18 cellular contexts compared by ENCODE assay signal in the genomic region with DNA sequence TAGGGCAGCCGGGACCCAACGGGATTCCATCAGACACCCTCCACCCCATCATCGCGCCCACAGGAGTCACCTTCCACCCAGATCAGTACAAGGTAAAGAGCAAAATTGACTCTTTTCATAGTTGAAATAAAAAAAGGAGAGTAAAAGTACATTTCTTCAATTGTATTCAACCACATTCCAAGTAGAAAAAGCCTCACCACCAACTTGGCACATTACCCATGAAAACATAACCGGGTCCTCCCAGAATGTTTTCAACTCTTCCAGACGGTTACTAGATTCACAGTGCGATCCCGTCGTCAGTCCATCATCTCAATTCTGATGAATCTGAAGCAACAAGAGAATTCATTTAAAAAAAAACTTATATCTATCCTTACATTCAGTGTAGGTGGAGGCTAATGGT.
DNase-seq lines count a peak whose midpoint lies in the region; ATAC-seq and TF ChIP-seq lines count a peak whose summit lies in the region.
"Had no signal": no experiment of that assay in that cellular context is flagged by ENCODE, and none has a peak within 500 bp of the region (broad histone marks: within the 10 kb centered on the region; RNA-seq: fewer than 3 reads in every experiment).

No MANE protein-coding gene starts in this region.

- peak overlapping the region in 2 of 3 experiments; percentile 44 to 52 for H3K27ac Mint-ChIP-seq in nephron

- no peak for TF ChIP-seq CTCF in ascending aorta (IDR thresholded peaks at IDR 0.05)
- no peak for TF ChIP-seq CTCF in coronary artery (IDR thresholded peaks at IDR 0.05)
- no peak for TF ChIP-seq CTCF in nephron (IDR thresholded peaks at IDR 0.05; ENCODE audit: unreplicated experiment in 3 of 3)
- no peak for TF ChIP-seq CTCF in thoracic aorta (IDR thresholded peaks at IDR 0.05)

- peaks cover 4 to 15% of the 10 kb centered on the region in 2 donors for H3K4me1 ChIP-seq in ascending aorta
- peaks cover 16 to 54% of the 10 kb centered on the region in 2 donors for H3K4me1 ChIP-seq in thoracic aorta (ENCODE audit: control insufficient read depth in 1 of 2, low read depth in 2 of 2)
- H3K4me1 ChIP-seq: A549, BLaER1 had no signal

- peaks cover 88% of the 10 kb centered on the region for H3K36me3 Mint-ChIP-seq in nephron (ENCODE audit: low read depth)
- H3K36me3 Mint-ChIP-seq: CD4-positive, alpha-beta memory T cell had no signal

- no peak for ATAC-seq in thoracic aorta (ENCODE audit: insufficient number of reproducible peaks, low FRiP score, low read depth)
- ATAC-seq: A549 had no signal

- H3K36me3 ChIP-seq in ascending aorta (peaks cover 73 to 85% of the 10 kb centered on the region in 2 donors), thoracic aorta (peaks cover 68% of the 10 kb centered on the region)
- H3K36me3 ChIP-seq: BLaER1 had no signal

- H3K9me3 Mint-ChIP-seq in nephron: no peaks in the 10 kb centered on the region
- H3K9me3 Mint-ChIP-seq: CD4-positive, alpha-beta memory T cell had no signal

- H3K4me3 ChIP-seq in ascending aorta (no peak overlapping the region), coronary artery (no peak overlapping the region), thoracic aorta (no peak overlapping the region)
- H3K4me3 ChIP-seq: A549, BLaER1 had no signal

- peak overlapping the region; percentile 20 to 37 for H3K27ac ChIP-seq in ascending aorta
- peak overlapping the region; percentile 49 to 76 for H3K27ac ChIP-seq in coronary artery
- H3K27ac ChIP-seq in thoracic aorta: peak overlapping the region; percentile 35 to 42
- H3K27ac ChIP-seq: A549, BLaER1, KMS-11 had no signal

- no peaks in the 10 kb centered on the region for H3K9me3 ChIP-seq in ascending aorta
- H3K9me3 ChIP-seq in thoracic aorta: no peaks in the 10 kb centered on the region
- H3K9me3 ChIP-seq: A549, BLaER1 had no signal

- H3K4me1 Mint-ChIP-seq in nephron: peaks cover 47% of the 10 kb centered on the region
- H3K4me1 Mint-ChIP-seq: CD4-positive, alpha-beta memory T cell had no signal

- H3K27me3 ChIP-seq in ascending aorta (no peaks in the 10 kb centered on the region), thoracic aorta (replicated peaks; ENCODE audit: insufficient read depth) (no peaks in the 10 kb centered on the region)
- H3K27me3 ChIP-seq: BLaER1 had no signal

- DNase-seq in ascending aorta (ENCODE audit: low spot score in 2 of 2) (no peak), coronary artery (ENCODE audit: low spot score) (peak; percentile 52), thoracic aorta (ENCODE audit: low spot score) (no peak), EL (no peak), SW480 (ENCODE audit: low spot score) (no peak), NCI-H510A treated with DMSO at 0.1 percent for 48 hours (lab: John Stamatoyannopoulos, UW) (no peak)
- DNase-seq: CD4-positive, alpha-beta memory T cell; MV-4-11; NCI-H1417; NCI-H187; NCI-H2107; NCI-H510A; NCI-H774; SHP77 had no signal

- intact Hi-C loops in ascending aorta (cut with DNase I): no loop called here

- H3K4me3 Mint-ChIP-seq in nephron: no peak overlapping the region
- H3K4me3 Mint-ChIP-seq: CD4-positive, alpha-beta memory T cell had no signal

- H3K27me3 Mint-ChIP-seq in nephron (ENCODE audit: low read depth): no peaks in the 10 kb centered on the region
